25 cellular contexts compared by ENCODE assay signal in the genomic region with DNA sequence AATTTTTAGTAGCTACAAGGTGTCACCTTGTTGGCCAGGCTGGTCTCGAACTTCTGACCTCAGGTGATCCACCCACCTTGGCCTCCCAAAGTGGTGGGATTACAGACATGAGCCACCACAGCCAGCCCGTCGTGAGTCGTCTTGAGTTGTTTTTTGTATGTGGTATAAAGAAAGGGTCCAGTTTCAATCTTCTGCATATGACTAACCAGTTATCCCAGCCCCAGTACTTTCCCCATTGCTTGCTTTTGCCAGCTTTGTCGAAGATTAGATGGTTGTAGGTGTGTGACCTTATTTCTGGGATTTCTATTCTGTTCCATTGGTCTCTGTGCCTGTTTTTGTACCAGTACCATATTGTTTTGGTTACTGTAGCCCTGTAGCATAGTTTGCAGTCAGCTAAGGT.
DNase-seq lines count a peak whose midpoint lies in the region; ATAC-seq, FAIRE-seq and TF ChIP-seq lines count a peak whose summit lies in the region.
"Had no signal": no experiment of that assay in that cellular context is flagged by ENCODE, and none has a peak within 500 bp of the region (broad histone marks: within the 10 kb centered on the region; RNA-seq: fewer than 3 reads in every experiment).

No MANE protein-coding gene starts in this region.

- H4K20me1 ChIP-seq in astrocyte (ENCODE audit: insufficient read depth, low read length): no peaks in the 10 kb centered on the region

- no peak for TF ChIP-seq CTCF in astrocyte (IDR thresholded peaks at IDR 0.05; ENCODE audit: insufficient read depth, low read depth, low read length)

- H3K9me3 ChIP-seq in astrocyte (ENCODE audit: insufficient read depth, low read depth, low read length): no peaks in the 10 kb centered on the region
- H3K9me3 ChIP-seq: SJSA1 had no signal

- no peaks in the 10 kb centered on the region for H3K27me3 ChIP-seq in astrocyte (ENCODE audit: insufficient read depth, low read length)
- H3K27me3 ChIP-seq: SJSA1 had no signal

- H3K27ac ChIP-seq in astrocyte (ENCODE audit: low read depth, low read length): no peak overlapping the region
- H3K27ac ChIP-seq: HL-60, SJSA1 had no signal

- H3K79me2 ChIP-seq in astrocyte (ENCODE audit: insufficient read depth, low read length): no peaks in the 10 kb centered on the region

- no peak overlapping the region for H3K4me3 Mint-ChIP-seq in activated naive CD8-positive, alpha-beta T cell treated with anti-CD3 and anti-CD28 coated beads, Interleukin-2, amount 50 U/mL, for 24 hours
- no peak overlapping the region for H3K4me3 Mint-ChIP-seq in activated naive CD8-positive, alpha-beta T cell treated with anti-CD3 and anti-CD28 coated beads for 36 hours
- H3K4me3 Mint-ChIP-seq in astrocyte (ENCODE audit: unreplicated experiment): no peak overlapping the region
- H3K4me3 Mint-ChIP-seq: CD8-positive, alpha-beta T cell had no signal

- no peak overlapping the region for H2AFZ ChIP-seq in astrocyte (ENCODE audit: low read depth, low read length)

- peak; percentile 51 for ATAC-seq in activated naive CD8-positive, alpha-beta T cell treated with anti-CD3 and anti-CD28 coated beads, Interleukin-2, amount 50 U/mL, for 24 hours
- no peak for ATAC-seq in HG03108 (IDR thresholded peaks at IDR 0.05; ENCODE audit: unreplicated experiment)
- ATAC-seq: CD8-positive, alpha-beta T cell; Right ventricle myocardium inferior had no signal

- H3K4me3 ChIP-seq in astrocyte (ENCODE audit: insufficient read depth, low read depth, low read length): no peak overlapping the region
- H3K4me3 ChIP-seq: SJSA1 had no signal

- DNase-seq in activated CD4-positive, alpha-beta T cell treated with anti-CD3 and anti-CD28 coated beads for 48 hours: peak; percentile 21
- DNase-seq in activated CD4-positive, alpha-beta T cell treated with anti-CD3 and anti-CD28 coated beads for 1 hour: no peak
- no peak for DNase-seq in activated naive CD8-positive, alpha-beta T cell treated with anti-CD3 and anti-CD28 coated beads, Interleukin-2, amount 50 U/mL, for 24 hours
- no peak for DNase-seq in activated naive CD8-positive, alpha-beta T cell treated with anti-CD3 and anti-CD28 coated beads for 36 hours
- peak; percentile 66 for DNase-seq in HT1080 (ENCODE audit: low read depth)
- DNase-seq in astrocyte (ENCODE audit: low read depth): no peak
- DNase-seq in stimulated activated naive CD4-positive, alpha-beta T cell (lab: John Stamatoyannopoulos, UW): no peak
- DNase-seq: 8988T; AML-193; C1 segment of cervical spinal cord; CD8-positive, alpha-beta T cell; GDM1; GOT3; HCEC 1CT; KBM-7; MV-4-11; NCI-H1105 treated with DMSO at 0.1 percent for 48 hours; NCI-H2029 treated with DMSO at 0.1 percent for 48 hours; NCI-H345; NCI-H524; NCI-H774 had no signal

- H3K4me1 Mint-ChIP-seq in activated naive CD8-positive, alpha-beta T cell treated with anti-CD3 and anti-CD28 coated beads, Interleukin-2, amount 50 U/mL, for 24 hours: peaks cover 13% of the 10 kb centered on the region
- H3K4me1 Mint-ChIP-seq in activated naive CD8-positive, alpha-beta T cell treated with anti-CD3 and anti-CD28 coated beads for 36 hours: peaks cover 2% of the 10 kb centered on the region
- H3K4me1 Mint-ChIP-seq in astrocyte (ENCODE audit: low read depth, unreplicated experiment): peaks cover 8% of the 10 kb centered on the region

- FAIRE-seq in astrocyte (lab: Jason Lieb, UNC): peak; percentile 43

- H3K27me3 Mint-ChIP-seq in activated naive CD8-positive, alpha-beta T cell treated with anti-CD3 and anti-CD28 coated beads, Interleukin-2, amount 50 U/mL, for 24 hours: peaks cover 13% of the 10 kb centered on the region
- no peaks in the 10 kb centered on the region for H3K27me3 Mint-ChIP-seq in activated naive CD8-positive, alpha-beta T cell treated with anti-CD3 and anti-CD28 coated beads for 36 hours
- H3K27me3 Mint-ChIP-seq in astrocyte (ENCODE audit: low read depth, unreplicated experiment): peaks cover 2% of the 10 kb centered on the region

- H3K4me1 ChIP-seq in astrocyte (ENCODE audit: insufficient read depth, low read length): no peaks in the 10 kb centered on the region
- H3K4me1 ChIP-seq: SJSA1 had no signal

- H3K9ac ChIP-seq in astrocyte (ENCODE audit: low read length): no peak overlapping the region

- no peaks in the 10 kb centered on the region for H3K9me3 Mint-ChIP-seq in activated naive CD8-positive, alpha-beta T cell treated with anti-CD3 and anti-CD28 coated beads, Interleukin-2, amount 50 U/mL, for 24 hours
- H3K9me3 Mint-ChIP-seq in activated naive CD8-positive, alpha-beta T cell treated with anti-CD3 and anti-CD28 coated beads for 36 hours: no peaks in the 10 kb centered on the region
- no peaks in the 10 kb centered on the region for H3K9me3 Mint-ChIP-seq in astrocyte (ENCODE audit: unreplicated experiment)
- H3K9me3 Mint-ChIP-seq: CD8-positive, alpha-beta T cell had no signal

- no peak overlapping the region for H3K4me2 ChIP-seq in astrocyte (ENCODE audit: low read length)

- no peaks in the 10 kb centered on the region for H3K36me3 Mint-ChIP-seq in activated naive CD8-positive, alpha-beta T cell treated with anti-CD3 and anti-CD28 coated beads, Interleukin-2, amount 50 U/mL, for 24 hours (ENCODE audit: low read depth)
- H3K36me3 Mint-ChIP-seq in activated naive CD8-positive, alpha-beta T cell treated with anti-CD3 and anti-CD28 coated beads for 36 hours: no peaks in the 10 kb centered on the region
- H3K36me3 Mint-ChIP-seq in astrocyte (ENCODE audit: low read depth, unreplicated experiment): no peaks in the 10 kb centered on the region
- H3K36me3 Mint-ChIP-seq: CD8-positive, alpha-beta T cell had no signal

- H3K27ac Mint-ChIP-seq in activated naive CD8-positive, alpha-beta T cell treated with anti-CD3 and anti-CD28 coated beads, Interleukin-2, amount 50 U/mL, for 24 hours: no peak overlapping the region
- no peak overlapping the region for H3K27ac Mint-ChIP-seq in activated naive CD8-positive, alpha-beta T cell treated with anti-CD3 and anti-CD28 coated beads for 36 hours
- no peak overlapping the region for H3K27ac Mint-ChIP-seq in astrocyte (ENCODE audit: unreplicated experiment)
- H3K27ac Mint-ChIP-seq: CD8-positive, alpha-beta T cell had no signal

- H3K36me3 ChIP-seq in astrocyte (ENCODE audit: insufficient read depth, low read length): no peaks in the 10 kb centered on the region
- H3K36me3 ChIP-seq: SJSA1 had no signal

Comparison
In these comparisons a context has a peak if more than half of its experiments do, and no peak if none do; other contexts are left out.
1. DNase-seq: peak in activated CD4-positive, alpha-beta T cell treated with anti-CD3 and anti-CD28 coated beads for 48 hours (single experiment) and HT1080 (single experiment); none in activated CD4-positive, alpha-beta T cell treated with anti-CD3 and anti-CD28 coated beads for 1 hour (single experiment), activated naive CD8-positive, alpha-beta T cell treated with anti-CD3 and anti-CD28 coated beads, Interleukin-2, amount 50 U/mL, for 24 hours (single experiment), activated naive CD8-positive, alpha-beta T cell treated with anti-CD3 and anti-CD28 coated beads for 36 hours (single experiment), astrocyte (single experiment) and stimulated activated naive CD4-positive, alpha-beta T cell (0 of 6).